Comparison of ENCODE assay signal across 1 cellular context in the genomic region with DNA sequence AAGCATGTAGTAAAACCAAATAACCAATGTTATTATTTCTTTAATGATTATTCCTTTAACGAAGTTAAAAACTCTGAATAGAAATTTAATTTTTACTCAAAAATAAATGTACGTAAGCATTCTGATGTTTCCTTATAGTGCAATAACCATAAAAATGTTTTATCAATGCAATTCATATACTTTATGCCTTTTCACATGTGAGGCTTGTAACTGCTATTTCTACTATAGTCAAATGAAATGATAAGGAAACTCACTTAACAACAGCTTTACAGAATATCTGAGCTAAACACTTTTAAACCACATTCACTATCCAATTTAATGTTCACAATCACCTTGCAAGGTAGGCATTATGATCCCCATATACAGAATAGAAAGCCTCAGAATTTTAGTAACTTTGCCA.
TF ChIP-seq lines count a peak whose summit lies in the region.

No MANE protein-coding gene starts in this region.

TF ChIP-seq in IMR-90, 13 proteins besides CTCF, POLR2A, EP300 and RAD21 (continued from another document):
- TF ChIP-seq NFE2L2 (IDR thresholded peaks at IDR 0.05; ENCODE audit: low read depth, low read length) (no peak), FOS (IDR thresholded peaks at IDR 0.05; ENCODE audit: low read depth, low read length) (no peak), CHD1 (IDR thresholded peaks at IDR 0.05; ENCODE audit: low read depth, low read length) (no peak)
- TF ChIP-seq, protein P1, sequence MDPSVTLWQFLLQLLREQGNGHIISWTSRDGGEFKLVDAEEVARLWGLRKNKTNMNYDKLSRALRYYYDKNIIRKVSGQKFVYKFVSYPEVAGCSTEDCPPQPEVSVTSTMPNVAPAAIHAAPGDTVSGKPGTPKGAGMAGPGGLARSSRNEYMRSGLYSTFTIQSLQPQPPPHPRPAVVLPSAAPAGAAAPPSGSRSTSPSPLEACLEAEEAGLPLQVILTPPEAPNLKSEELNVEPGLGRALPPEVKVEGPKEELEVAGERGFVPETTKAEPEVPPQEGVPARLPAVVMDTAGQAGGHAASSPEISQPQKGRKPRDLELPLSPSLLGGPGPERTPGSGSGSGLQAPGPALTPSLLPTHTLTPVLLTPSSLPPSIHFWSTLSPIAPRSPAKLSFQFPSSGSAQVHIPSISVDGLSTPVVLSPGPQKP (IDR thresholded peaks at IDR 0.05; ENCODE audit: borderline replicate concordance, low read depth, low read length), result no peak
- TF ChIP-seq, protein P2, sequence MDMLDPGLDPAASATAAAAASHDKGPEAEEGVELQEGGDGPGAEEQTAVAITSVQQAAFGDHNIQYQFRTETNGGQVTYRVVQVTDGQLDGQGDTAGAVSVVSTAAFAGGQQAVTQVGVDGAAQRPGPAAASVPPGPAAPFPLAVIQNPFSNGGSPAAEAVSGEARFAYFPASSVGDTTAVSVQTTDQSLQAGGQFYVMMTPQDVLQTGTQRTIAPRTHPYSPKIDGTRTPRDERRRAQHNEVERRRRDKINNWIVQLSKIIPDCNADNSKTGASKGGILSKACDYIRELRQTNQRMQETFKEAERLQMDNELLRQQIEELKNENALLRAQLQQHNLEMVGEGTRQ (IDR thresholded peaks at IDR 0.05; ENCODE audit: low read depth, low read length), result no peak
